In genomic region chr10:119518176-119518575, GRCh38 we compare ENCODE assay signal across 11 cellular contexts. TPM values are rescaled to one million over a fixed set of nuclear protein-coding genes. Genes with fewer than 3 reads are reported as not detected.
A peak's percentile ranks its signal among the peaks of the same experiment; 100 is the strongest.
DNase-seq lines count a peak whose midpoint lies in the region; ATAC-seq lines count a peak whose summit lies in the region.
"Had no signal": no experiment of that assay in that cellular context is flagged by ENCODE, and none has a peak within 500 bp of the region (broad histone marks: within the 10 kb centered on the region; RNA-seq: fewer than 3 reads in every experiment).

No MANE protein-coding gene starts in this region.

- peak overlapping the region; percentile 88 to 97 (median 95) for H3K27ac Mint-ChIP-seq in CD4-positive, alpha-beta memory T cell
- H3K27ac Mint-ChIP-seq in effector memory CD8-positive, alpha-beta T cell: peak overlapping the region; percentile 92 to 93

- H3K27me3 ChIP-seq in CD4-positive, alpha-beta memory T cell (ENCODE audit: insufficient read depth, low read length): no peaks in the 10 kb centered on the region
- 0 out of 2 replicates have a peak, but pooled peaks cover 3% of the 10 kb centered on the region for H3K27me3 ChIP-seq in SJCRH30

- H3K4me3 Mint-ChIP-seq in CD4-positive, alpha-beta memory T cell: peak overlapping the region in 6 of 8 donors; percentile 32 to 82 (median 80)
- H3K4me3 Mint-ChIP-seq in effector memory CD8-positive, alpha-beta T cell: peak overlapping the region; percentile 60 to 74

- peaks cover 60% of the 10 kb centered on the region for H3K4me1 ChIP-seq in CD4-positive, alpha-beta memory T cell (ENCODE audit: insufficient read depth, low read length)
- peaks cover 14% of the 10 kb centered on the region for H3K4me1 ChIP-seq in SJCRH30

- peaks cover 38 to 39% of the 10 kb centered on the region in 2 donors for H3K36me3 Mint-ChIP-seq in CD4-positive, alpha-beta memory T cell
- peaks cover 47% of the 10 kb centered on the region for H3K36me3 Mint-ChIP-seq in effector memory CD8-positive, alpha-beta T cell (ENCODE audit: insufficient read depth)

- no peaks in the 10 kb centered on the region for H3K9me3 ChIP-seq in CD4-positive, alpha-beta memory T cell (ENCODE audit: control insufficient read depth in 1 of 2, low read length in 2 of 2)
- no peaks in the 10 kb centered on the region for H3K9me3 ChIP-seq in SJCRH30 (replicated peaks)
- H3K9me3 ChIP-seq: mucosa of descending colon had no signal

- no peaks in the 10 kb centered on the region for H3K27me3 Mint-ChIP-seq in CD4-positive, alpha-beta memory T cell
- H3K27me3 Mint-ChIP-seq in effector memory CD8-positive, alpha-beta T cell: no peaks in the 10 kb centered on the region

- POLR2A ChIA-PET in CD4-positive, alpha-beta memory T cell (lab: Charles Lee; ENCODE audit: partially characterized antibody): interaction anchor here (0.6 to 4.8 kb wide), 14 partner anchors 9 to 311 kb away, joined by 3 to 107 read pairs (median 4); partner anchors contain the start of genes GRK5 and RGS10

- peaks cover 22 to 63% (median 47%) of the 10 kb centered on the region in 4 donors for H3K4me1 Mint-ChIP-seq in CD4-positive, alpha-beta memory T cell
- peaks cover 31 to 35% of the 10 kb centered on the region in 2 donors for H3K4me1 Mint-ChIP-seq in effector memory CD8-positive, alpha-beta T cell (ENCODE audit: low read depth in 2 of 2)

- peak overlapping the region; percentile 70 for H3K27ac ChIP-seq in CD4-positive, alpha-beta memory T cell (ENCODE audit: low read depth, low read length)
- H3K27ac ChIP-seq in SJCRH30: no peak overlapping the region

- CTCF ChIA-PET in CD4-positive, alpha-beta memory T cell (lab: Charles Lee; ENCODE audit: partially characterized antibody): interaction anchor here (0.6 to 4.2 kb wide), 7 partner anchors 8 to 318 kb away, joined by 3 to 57 read pairs (median 5); partner anchors contain the start of gene RGS10

- peaks cover 0 to 1% (median 0%) of the 10 kb centered on the region in 8 donors for H3K9me3 Mint-ChIP-seq in CD4-positive, alpha-beta memory T cell
- no peaks in the 10 kb centered on the region for H3K9me3 Mint-ChIP-seq in effector memory CD8-positive, alpha-beta T cell

- peaks cover 34% of the 10 kb centered on the region for H3K36me3 ChIP-seq in CD4-positive, alpha-beta memory T cell (ENCODE audit: insufficient read depth, low read length)
- no peaks in the 10 kb centered on the region for H3K36me3 ChIP-seq in SJCRH30

- peak in 1 of 5 donors; percentile 35 for DNase-seq in CD4-positive, alpha-beta memory T cell
- no peak for DNase-seq in effector memory CD8-positive, alpha-beta T cell
- no peak for DNase-seq in SJCRH30
- no peak for DNase-seq in NCI-H226
- no peak for DNase-seq in NCI-H1694 (lab: John Stamatoyannopoulos, UW)
- DNase-seq in stimulated activated CD4-positive, alpha-beta T cell treated with anti-CD3 and anti-CD28 coated beads, Interleukin-4, amount 100 ng/mL, for 1 hour: no peak
- DNase-seq: DMS53 had no signal

- intact Hi-C loops in CD4-positive, alpha-beta memory T cell (cut with micrococcal nuclease): loop anchor here (5.0 kb wide), 1 partner anchor 41 kb away; no protein-coding TSS in a partner anchor

- ATAC-seq in GM21360 (IDR thresholded peaks at IDR 0.05; ENCODE audit: unreplicated experiment) (peak; percentile 6), HG03442 (IDR thresholded peaks at IDR 0.05; ENCODE audit: unreplicated experiment) (peak; percentile 1)
- ATAC-seq in effector memory CD8-positive, alpha-beta T cell (replicated peaks): no peak

- peak overlapping the region; percentile 3 to 36 for H3K4me3 ChIP-seq in CD4-positive, alpha-beta memory T cell (ENCODE audit: low read length in 2 of 2)
- no peak overlapping the region for H3K4me3 ChIP-seq in SJCRH30
- H3K4me3 ChIP-seq: dorsolateral prefrontal cortex, mucosa of descending colon had no signal

RNA-seq across cellular contexts. Expression of gene RGS10, which starts 24.3 kb away (rescaled TPM):
- total RNA-seq in CD4-positive, alpha-beta memory T cell: 100 to 1,000 TPM; 115 to 122 TPM
- 100 to 1,000 TPM; 153 to 187 TPM for polyA plus RNA-seq in CD4-positive, alpha-beta memory T cell
- not detected in 2 replicates for total RNA-seq in SJCRH30 (2014; rRNA removed; shearing (Covaris generic))

Comparison
In these comparisons a context has a peak if more than half of its experiments do, and no peak if none do; other contexts are left out.
1. RNA of gene RGS10, which starts 24.3 kb away (total RNA-seq): 115 to 122 TPM in CD4-positive, alpha-beta memory T cell; not detected in SJCRH30; every median in the first group is over 100 times any median in the second.